ENCODE assay signal across 9 cellular contexts in genomic region chr6:32129297-32130088, GRCh38. TPM values are rescaled to one million over a fixed set of nuclear protein-coding genes. Genes with fewer than 3 reads are reported as not detected.
A peak's percentile ranks its signal among the peaks of the same experiment; 100 is the strongest.
DNase-seq lines count a peak whose midpoint lies in the region; ATAC-seq and TF ChIP-seq lines count a peak whose summit lies in the region.
"Had no signal": no experiment of that assay in that cellular context is flagged by ENCODE, and none has a peak within 500 bp of the region (broad histone marks: within the 10 kb centered on the region; RNA-seq: fewer than 3 reads in every experiment).

No MANE protein-coding gene starts in this region.

- H3K4me1 ChIP-seq in colonic mucosa: peaks cover 21% of the 10 kb centered on the region
- H3K4me1 ChIP-seq in mucosa of descending colon (ENCODE audit: low read depth): peaks cover 25% of the 10 kb centered on the region

- H3K27ac ChIP-seq in colonic mucosa: peak overlapping the region; percentile 75

- peak overlapping the region; percentile 99 for H3K4me3 ChIP-seq in GM12864 (ENCODE audit: low read depth, low read length)
- peak overlapping the region; percentile 76 for H3K4me3 ChIP-seq in MG63
- peak overlapping the region; percentile 33 for H3K4me3 ChIP-seq in colonic mucosa
- peak overlapping the region; percentile 5 for H3K4me3 ChIP-seq in mucosa of descending colon

- TF ChIP-seq CTCF in GM12864 (IDR thresholded peaks at IDR 0.05; ENCODE audit: low read depth, low read length, missing control alignments): no peak
- TF ChIP-seq CTCF in colonic mucosa (IDR thresholded peaks at IDR 0.05): no peak
- no peak for TF ChIP-seq CTCF in mucosa of descending colon (IDR thresholded peaks at IDR 0.05)

- ATAC-seq in mucosa of descending colon (peak; percentile 66), GM19467 (IDR thresholded peaks at IDR 0.05; ENCODE audit: unreplicated experiment) (no peak)

- DNase-seq in GM12864 (ENCODE audit: low read depth) (no peak), MG63 (no peak), colonic mucosa (no peak), mucosa of descending colon (peak in 1 of 3 donors; percentile 46), GDM1 (lab: John Stamatoyannopoulos, UW) (no peak), LoVo (ENCODE audit: low spot score) (no peak), HPDE6-E6E7 (ENCODE audit: extremely low spot score) (no peak)

- no peaks in the 10 kb centered on the region for H3K9me3 ChIP-seq in MG63
- no peaks in the 10 kb centered on the region for H3K9me3 ChIP-seq in colonic mucosa
- H3K9me3 ChIP-seq in mucosa of descending colon: no peaks in the 10 kb centered on the region

- intact Hi-C loops in colonic mucosa (cut with DNase I): no loop called here
- intact Hi-C loops in mucosa of descending colon (cut with DNase I, micrococcal nuclease): no loop called here

- H3K36me3 ChIP-seq in MG63: no peaks in the 10 kb centered on the region
- H3K36me3 ChIP-seq in colonic mucosa: no peaks in the 10 kb centered on the region
- H3K36me3 ChIP-seq in mucosa of descending colon (ENCODE audit: low read depth): no peaks in the 10 kb centered on the region

- peak overlapping the region; percentile 13 to 90 for H3K9ac ChIP-seq in colonic mucosa (ENCODE audit: low read depth in 2 of 2, low read length in 2 of 2)

- H3K27me3 ChIP-seq in MG63: no peaks in the 10 kb centered on the region
- H3K27me3 ChIP-seq in colonic mucosa: no peaks in the 10 kb centered on the region

RNA-seq across cellular contexts. Expression of gene FKBPL, which starts 0.6 kb away (rescaled TPM):
- total RNA-seq in MG63 (2014; rRNA removed; shearing (Covaris generic); ENCODE audit: low replicate concordance): 4.0 and 13.0 TPM in 2 replicates
- total RNA-seq in colonic mucosa: 1 to 10 TPM; 5.2 to 8.1 TPM
- total RNA-seq in mucosa of descending colon: 1 to 10 TPM; 5.0 to 6.8 (median 5.3) TPM

RNA-seq across cellular contexts. Expression of gene ATF6B, which starts 1.4 kb away (rescaled TPM):
- 2.9 and 7.5 TPM in 2 replicates for total RNA-seq in MG63 (2014; rRNA removed; shearing (Covaris generic); ENCODE audit: low replicate concordance)
- total RNA-seq in colonic mucosa (100 to 1,000 TPM in 1 of 2 donors, 10 to 100 TPM in 1; 83.3 to 131 TPM), mucosa of descending colon (100 to 1,000 TPM in 1 of 3 donors, 10 to 100 TPM in 2; 79.9 to 121 (median 97.4) TPM)

RNA-seq across cellular contexts. Expression of gene TNXB, which starts 20.4 kb away (rescaled TPM):
- 0.44 and 3.6 TPM in 2 replicates for total RNA-seq in MG63 (2014; rRNA removed; shearing (Covaris generic); ENCODE audit: low replicate concordance)
- total RNA-seq in colonic mucosa: 10 to 100 TPM in 1 of 2 donors, 1 to 10 TPM in 1; 7.3 to 20.1 TPM
- total RNA-seq in mucosa of descending colon: 10 to 100 TPM; 20.1 to 87.0 (median 36.9) TPM

RNA-seq across cellular contexts. Expression of gene PRRT1, which starts 22.2 kb away (rescaled TPM):
- total RNA-seq in MG63 (2014; rRNA removed; shearing (Covaris generic); ENCODE audit: low replicate concordance): not detected in 2 replicates
- total RNA-seq in colonic mucosa: under 1 TPM; 0.72 to 0.90 TPM
- total RNA-seq in mucosa of descending colon: 1 to 10 TPM in 2 of 3 donors, under 1 TPM in 1; 0.96 to 6.6 (median 2.0) TPM
- total RNA-seq: T-helper 2 cell treated with Interferon-gamma antibody and Interleukin-4, amounts not matched to agents 100 ng/mL and 5 ng/mL, for 36 hours had no signal

RNA-seq across cellular contexts. Expression of gene PPT2, which starts 24.4 kb away (rescaled TPM):
- total RNA-seq in MG63 (2014; rRNA removed; shearing (Covaris generic); ENCODE audit: low replicate concordance): 2.9 and 5.9 TPM in 2 replicates
- 10 to 100 TPM; 18.4 to 21.0 TPM for total RNA-seq in colonic mucosa
- total RNA-seq in mucosa of descending colon: 10 to 100 TPM; 16.8 to 37.2 (median 34.4) TPM

Comparison
In these comparisons a context has a peak if more than half of its experiments do, and no peak if none do; other contexts are left out.
1. H3K4me3 ChIP-seq: peak in every context shown above with its lines; median percentile 99 in GM12864; 76 in MG63; 33 in colonic mucosa; 5 in mucosa of descending colon.